In genomic region chr6:30541515-30542403, GRCh38 we compare ENCODE assay signal across 8 cellular contexts. TPM values are rescaled to one million over a fixed set of nuclear protein-coding genes. Genes with fewer than 3 reads are reported as not detected.
DNase-seq lines count a peak whose midpoint lies in the region; ATAC-seq and TF ChIP-seq lines count a peak whose summit lies in the region.

No MANE protein-coding gene starts in this region.

- H3K27ac ChIP-seq in dorsolateral prefrontal cortex (peak overlapping the region in 11 of 59 donors; percentile 2 to 60 (median 19)), liver (ENCODE audit: low read depth in 1 of 2, low read length in 2 of 2) (peak overlapping the region in 1 of 2 donors; percentile 20)

- H3K9ac ChIP-seq in liver (ENCODE audit: low read depth in 1 of 2, low read length in 2 of 2): peak overlapping the region; percentile 32 to 44

- H3K4me1 ChIP-seq in liver (ENCODE audit: control insufficient read depth in 4 of 4, insufficient read depth in 4 of 4, low read length in 3 of 4): peaks cover 0 to 9% (median 3%) of the 10 kb centered on the region in 4 donors

- TF ChIP-seq CTCF in dorsolateral prefrontal cortex (IDR thresholded peaks at IDR 0.05 in 54 of 56, conservative IDR thresholded peaks at IDR 0.05 in 2 of 56; ENCODE audit: low read depth in 1 of 56, partially characterized antibody in 56 of 56): peak; percentile 84 to 100 (median 97)
- TF ChIP-seq CTCF in liver (IDR thresholded peaks at IDR 0.05; ENCODE audit: low read depth, low read length, missing input control): peak; percentile 97

- intact Hi-C loops in dorsolateral prefrontal cortex (cut with DNase I): loop anchor here (5.0 kb wide), 2 partner anchors 54 to 61 kb away; partner anchors contain the start of gene HLA-E (in 1 of the 2)

- no peaks in the 10 kb centered on the region for H3K27me3 ChIP-seq in dorsolateral prefrontal cortex
- no peaks in the 10 kb centered on the region for H3K27me3 ChIP-seq in liver (ENCODE audit: control insufficient read depth in 4 of 4, insufficient read depth in 4 of 4, low read length in 3 of 4)

- no peaks in the 10 kb centered on the region for H3K9me3 ChIP-seq in liver (ENCODE audit: control insufficient read depth in 4 of 4, low read length in 3 of 4)

- ATAC-seq in HG03442 (IDR thresholded peaks at IDR 0.05; ENCODE audit: unreplicated experiment): peak; percentile 46
- ATAC-seq in GM18519 (IDR thresholded peaks at IDR 0.05; ENCODE audit: low FRiP score, unreplicated experiment): no peak

- H3K36me3 ChIP-seq in liver (ENCODE audit: control insufficient read depth in 4 of 4, insufficient read depth in 3 of 4, low read depth in 1 of 4, low read length in 3 of 4): peaks cover 2 to 15% (median 9%) of the 10 kb centered on the region in 4 donors

- peak overlapping the region; percentile 8 to 66 (median 48) for H3K4me3 ChIP-seq in dorsolateral prefrontal cortex
- H3K4me3 ChIP-seq in liver (ENCODE audit: low read depth in 1 of 3, low read length in 3 of 3): peak overlapping the region; percentile 25 to 47 (median 35)

- DNase-seq in DMS153 (lab: John Stamatoyannopoulos, UW) (peak; percentile 48), NCI-H774 (lab: John Stamatoyannopoulos, UW) (peak; percentile 56), dorsolateral prefrontal cortex (peak; percentile 57 to 81 (median 72))
- peak; percentile 72 for DNase-seq in activated CD4-positive, alpha-beta T cell treated with anti-CD3 and anti-CD28 coated beads, Interleukin-2, amount 50 U/mL, for 4 hours
- peak; percentile 80 for DNase-seq in stimulated activated CD4-positive, alpha-beta T cell treated with anti-CD3 and anti-CD28 coated beads, Interleukin-4, amount 100 ng/mL, for 1 hour

- WGBS in liver: 13% methylated on average over 23 of the region's 23 CpGs

- peak; percentile 90 to 93 for TF ChIP-seq RAD21 in liver (IDR thresholded peaks at IDR 0.05)

TF ChIP-seq in liver, 16 proteins besides CTCF, POLR2A, EP300 and RAD21:
- TF ChIP-seq HNF4G (IDR thresholded peaks at IDR 0.05): no peak
- no peak for TF ChIP-seq NR2F2 (IDR thresholded peaks at IDR 0.05)
- peak; percentile 53 for TF ChIP-seq YY1 (IDR thresholded peaks at IDR 0.05)

RNA-seq across cellular contexts. Expression of gene GNL1, which starts 14.5 kb away (rescaled TPM):
- total RNA-seq in dorsolateral prefrontal cortex: 100 to 1,000 TPM in 17 of 120 experiments, 10 to 100 TPM in 103; 56.1 to 116 (median 87.5) TPM
- 10 to 100 TPM; 12.3 to 14.0 TPM for total RNA-seq in liver
- 10 to 100 TPM; 10.1 to 18.2 TPM for polyA plus RNA-seq in liver

RNA-seq across cellular contexts. Expression of gene PRR3, which starts 15.3 kb away (rescaled TPM):
- 10 to 100 TPM; 12.5 to 28.4 (median 19.5) TPM for total RNA-seq in dorsolateral prefrontal cortex
- 1 to 10 TPM; 2.1 to 2.3 TPM for total RNA-seq in liver
- polyA plus RNA-seq in liver: 1 to 10 TPM; 2.5 to 3.2 TPM

RNA-seq across cellular contexts. Expression of gene ABCF1, which starts 29.5 kb away (rescaled TPM):
- total RNA-seq in dorsolateral prefrontal cortex (10 to 100 TPM; 24.2 to 44.5 (median 34.1) TPM), liver (10 to 100 TPM; 20.4 to 33.9 TPM)
- polyA plus RNA-seq in liver: 10 to 100 TPM; 25.0 to 27.2 TPM

RNA-seq across cellular contexts. Expression of gene HLA-E, which starts 52.5 kb away (rescaled TPM):
- total RNA-seq in dorsolateral prefrontal cortex (100 to 1,000 TPM in 88 of 120 experiments, 10 to 100 TPM in 32; 69.4 to 274 (median 123) TPM), liver (100 to 1,000 TPM; 133 to 236 TPM)
- polyA plus RNA-seq in liver: 100 to 1,000 TPM; 177 to 258 TPM

Comparison
In these comparisons a context has a peak if more than half of its experiments do, and no peak if none do; other contexts are left out.
1. RNA of gene PRR3, which starts 15.3 kb away (total RNA-seq): 12.5 to 28.4 TPM in dorsolateral prefrontal cortex; 2.1 to 2.3 TPM in liver; every median in the first group is over 4 times any median in the second.
2. Peak in every context shown above with its lines, with median percentiles within 50 percentile points of each other: DNase-seq.